ENCODE assay signal across 8 cellular contexts in the genomic region with DNA sequence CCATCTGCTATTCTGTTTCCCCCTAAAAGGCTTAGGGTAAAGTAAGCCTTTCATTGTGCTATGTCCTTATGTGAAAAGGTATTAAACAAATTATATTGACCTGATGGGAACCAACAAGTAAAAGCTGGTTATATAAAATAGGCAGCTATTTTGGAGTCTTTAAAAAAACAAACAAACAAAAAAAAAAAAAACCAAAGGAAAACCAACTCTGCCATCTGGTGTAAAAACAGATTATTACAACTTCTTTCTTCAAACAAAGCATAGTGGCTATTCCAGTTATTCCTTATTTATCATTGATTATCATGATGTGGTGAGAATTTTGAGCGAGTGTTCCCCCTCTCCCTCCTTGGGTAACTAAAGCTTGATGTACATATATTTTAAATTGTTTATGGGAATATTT.
A peak's percentile ranks its signal among the peaks of the same experiment; 100 is the strongest.
DNase-seq lines count a peak whose midpoint lies in the region; ATAC-seq and TF ChIP-seq lines count a peak whose summit lies in the region.

No MANE protein-coding gene starts in this region.

- no peaks in the 10 kb centered on the region for H3K4me1 Mint-ChIP-seq in activated T-cell treated with anti-CD3 and anti-CD28 coated beads, Interleukin-2, amount 50 U/mL, for 72 hours (ENCODE audit: low read depth)

- DNase-seq in AG09319 (ENCODE audit: extremely low read depth, low read depth) (no peak), GM13977 (ENCODE audit: low spot score) (peak; percentile 38), amniotic epithelial cell (ENCODE audit: low read depth) (peak; percentile 17), left lung (no peak), posterior vena cava (ENCODE audit: low spot score) (no peak), GOT3 (lab: John Stamatoyannopoulos, UW) (no peak)
- DNase-seq in activated T-cell treated with anti-CD3 and anti-CD28 coated beads, Interleukin-2, amount 50 U/mL, for 48 hours, result no peak
- DNase-seq in activated T-cell treated with anti-CD3 and anti-CD28 coated beads, Interleukin-2, amount 50 U/mL, for 72 hours, result no peak

- H3K9me3 ChIP-seq in left lung, result no peaks in the 10 kb centered on the region

- in situ Hi-C loops in GM13977 (cut with MboI; ENCODE audit: low pct_unique_long_range_greater_than_20kb, low sequenced_read_pairs, unreplicated experiment), result no loop called here

- TF ChIP-seq CTCF in AG09319 (IDR thresholded peaks at IDR 0.05; ENCODE audit: low read depth, low read length) (peak; percentile 31), GM13977 (IDR thresholded peaks at IDR 0.05; ENCODE audit: extremely low read depth, insufficient read depth, missing control alignments) (peak; percentile 33), left lung (IDR thresholded peaks at IDR 0.05) (peak; percentile 45 to 51)

- ATAC-seq in left lung, result no peak
- no peak for ATAC-seq in activated T-cell treated with anti-CD3 and anti-CD28 coated beads, Interleukin-2, amount 50 U/mL, for 72 hours (replicated peaks in 1 of 2)

- no peak overlapping the region for H3K27ac Mint-ChIP-seq in activated T-cell treated with anti-CD3 and anti-CD28 coated beads, Interleukin-2, amount 50 U/mL, for 72 hours

- H3K4me3 ChIP-seq in left lung, result no peak overlapping the region

- no peaks in the 10 kb centered on the region for H3K27me3 Mint-ChIP-seq in activated T-cell treated with anti-CD3 and anti-CD28 coated beads, Interleukin-2, amount 50 U/mL, for 72 hours (ENCODE audit: low read depth)

- H3K27me3 ChIP-seq in left lung, result peaks cover 0 to 5% of the 10 kb centered on the region in 2 donors

- no peak overlapping the region for H3K4me3 Mint-ChIP-seq in activated T-cell treated with anti-CD3 and anti-CD28 coated beads, Interleukin-2, amount 50 U/mL, for 72 hours

- H3K36me3 Mint-ChIP-seq in activated T-cell treated with anti-CD3 and anti-CD28 coated beads, Interleukin-2, amount 50 U/mL, for 72 hours (ENCODE audit: insufficient read depth in 2 of 2), result no peaks in the 10 kb centered on the region

- intact Hi-C loops in left lung (cut with DNase I), result loop anchor here in 1 of 2 donors (2.0 kb wide), 1 partner anchor 150 kb away; no protein-coding TSS in a partner anchor
- intact Hi-C loops in posterior vena cava (cut with DNase I), result loop anchor here (5.0 to 10.0 kb wide), 2 partner anchors 176 to 179 kb away; no protein-coding TSS in a partner anchor

- H3K9me3 Mint-ChIP-seq in activated T-cell treated with anti-CD3 and anti-CD28 coated beads, Interleukin-2, amount 50 U/mL, for 72 hours, result no peaks in the 10 kb centered on the region

- no peaks in the 10 kb centered on the region for H3K36me3 ChIP-seq in left lung

- H3K4me1 ChIP-seq in left lung, result no peaks in the 10 kb centered on the region

- no peak overlapping the region for H3K27ac ChIP-seq in left lung

Comparison
In these comparisons a context has a peak if more than half of its experiments do, and no peak if none do; other contexts are left out.
1. DNase-seq: peak in GM13977 (single experiment) and amniotic epithelial cell (single experiment); none in AG09319 (single experiment), left lung (0 of 2), posterior vena cava (single experiment), activated T-cell treated with anti-CD3 and anti-CD28 coated beads, Interleukin-2, amount 50 U/mL, for 48 hours (0 of 2), activated T-cell treated with anti-CD3 and anti-CD28 coated beads, Interleukin-2, amount 50 U/mL, for 72 hours (0 of 2) and GOT3 (single experiment).
2. Peak in every context shown above with its lines, with median percentiles within 50 percentile points of each other: CTCF ChIP-seq.